Comparison of ENCODE assay signal across 39 cellular contexts in the genomic region with DNA sequence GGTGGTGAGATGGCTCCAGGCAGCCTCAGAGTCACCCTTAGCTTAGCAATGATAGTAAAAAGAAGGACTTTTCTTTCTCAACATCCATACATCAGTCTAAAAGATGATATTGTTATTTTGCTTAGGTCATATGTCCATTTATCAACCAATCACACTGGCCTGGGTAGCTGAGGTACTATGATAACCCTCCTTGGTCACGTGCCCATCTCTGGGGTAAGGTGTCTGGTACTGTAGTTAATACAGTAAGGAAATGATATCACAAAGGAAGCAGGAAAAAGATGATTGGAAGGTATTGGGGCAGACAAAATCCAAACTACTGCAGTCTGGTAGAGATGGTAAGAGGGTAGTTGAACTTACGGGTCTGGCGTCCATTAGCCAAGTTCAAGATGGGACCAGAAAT.
"Had no signal": no experiment of that assay in that cellular context is flagged by ENCODE, and none has a peak within 500 bp of the region (broad histone marks: within the 10 kb centered on the region; RNA-seq: fewer than 3 reads in every experiment).

No MANE protein-coding gene starts in this region.

- FAIRE-seq: astrocyte, bronchial epithelial cell, TTC549 had no signal

- H3K4me3 Mint-ChIP-seq: activated B cell treated with CpG ODN at 0.5 μM for 24 hours; activated CD4-positive, alpha-beta memory T cell treated with anti-CD3 and anti-CD28 coated beads for 36 hours; activated CD4-positive, alpha-beta T cell treated with anti-CD3 and anti-CD28 coated beads, Interleukin-2, amount 10 ng/mL, durations not matched to agents 24 days and 14 days; activated CD8-positive, alpha-beta T cell treated with anti-CD3 and anti-CD28 coated beads for 36 hours; activated naive CD4-positive, alpha-beta T cell treated with anti-CD3 and anti-CD28 coated beads for 36 hours; activated naive CD8-positive, alpha-beta T cell treated with anti-CD3 and anti-CD28 coated beads for 36 hours; activated T-cell treated with anti-CD3 and anti-CD28 coated beads, Interleukin-2, amount 50 U/mL, for 4 hours; activated T-cell treated with anti-CD3 and anti-CD28 coated beads, Interleukin-2, amount 50 U/mL, for 72 hours; activated T-helper 1 cell treated with anti-CD3 and anti-CD28 coated beads, Interleukin-12 subunit alpha, Interleukin-12 subunit beta, Interleukin-2, Interleukin-4 antibody, amounts not matched to agents 30 ng/mL and 10 ng/mL and 1 ng/mL, durations not matched to agents 14 hours and 24 hours and 36 hours; activated T-helper 17 cell treated with anti-CD3 and anti-CD28 coated beads, Interleukin-2, amount 50 U/mL, for 72 hours; central memory CD8-positive, alpha-beta T cell; T-helper 1 cell treated with Interleukin-12 subunit alpha and Interleukin-12 subunit beta and Interleukin-4 antibody, amounts not matched to agents 30 μg/mL and 1 μg/mL, for 36 hours; T-helper 2 cell treated with Interferon-gamma antibody and Interleukin-4, amounts not matched to agents 5 μg/mL and 100 μg/mL, for 36 hours had no signal

- H3K27ac ChIP-seq: adrenal gland, body of pancreas, cardiac muscle cell, VCaP had no signal

- H3K36me3 ChIP-seq: adrenal gland, cardiac muscle cell had no signal

- H3K4me3 ChIP-seq: adrenal gland, body of pancreas, cardiac muscle cell had no signal

- H3K9me3 ChIP-seq: adrenal gland, body of pancreas had no signal

- ATAC-seq: activated CD8-positive, alpha-beta T cell treated with anti-CD3 and anti-CD28 coated beads for 36 hours; activated naive CD4-positive, alpha-beta T cell treated with anti-CD3 and anti-CD28 coated beads, Interleukin-2, amount 50 U/mL, for 72 hours; activated T-cell treated with anti-CD3 and anti-CD28 coated beads, Interleukin-2, amount 50 U/mL, for 4 hours; activated T-cell treated with anti-CD3 and anti-CD28 coated beads, Interleukin-2, amount 50 U/mL, for 72 hours; activated T-helper 17 cell treated with anti-CD3 and anti-CD28 coated beads, Interleukin-2, amount 50 U/mL, for 72 hours; body of pancreas had no signal

- H3K27me3 ChIP-seq: adrenal gland, body of pancreas had no signal

- H3K36me3 Mint-ChIP-seq: activated CD4-positive, alpha-beta memory T cell treated with anti-CD3 and anti-CD28 coated beads for 36 hours; activated naive CD4-positive, alpha-beta T cell treated with anti-CD3 and anti-CD28 coated beads, Interleukin-2, amount 50 U/mL, for 72 hours; activated naive CD8-positive, alpha-beta T cell treated with anti-CD3 and anti-CD28 coated beads for 36 hours had no signal

- H3K4me1 Mint-ChIP-seq: activated CD4-positive, alpha-beta T cell treated with anti-CD3 and anti-CD28 coated beads, Interleukin-2, amount 10 ng/mL, durations not matched to agents 24 days and 14 days; activated naive CD8-positive, alpha-beta T cell treated with anti-CD3 and anti-CD28 coated beads for 36 hours; activated T-helper 17 cell treated with anti-CD3 and anti-CD28 coated beads, Interleukin-2, amount 50 U/mL, for 72 hours had no signal

- DNase-seq: activated B cell treated with CpG ODN at 0.5 μM for 24 hours; activated CD4-positive, alpha-beta memory T cell treated with anti-CD3 and anti-CD28 coated beads for 36 hours; activated CD4-positive, alpha-beta T cell treated with anti-CD3 and anti-CD28 coated beads for 4 hours; activated CD4-positive, alpha-beta T cell treated with anti-CD3 and anti-CD28 coated beads, Interleukin-2, amount 10 ng/mL, durations not matched to agents 24 days and 14 days; activated CD4-positive, alpha-beta T cell treated with anti-CD3 and anti-CD28 coated beads, Interleukin-2, amount 50 U/mL, for 1 hour; activated CD4-positive, alpha-beta T cell treated with anti-CD3 and anti-CD28 coated beads, Interleukin-2, amount 50 U/mL, for 4 hours; activated CD4-positive, CD25-positive, alpha-beta regulatory T cell treated with anti-CD3 and anti-CD28 coated beads, Interleukin-2, amount 50 U/mL, for 72 hours; activated CD8-positive, alpha-beta memory T cell treated with anti-CD3 and anti-CD28 coated beads, Interleukin-2, amount 50 U/mL, for 4 hours; activated CD8-positive, alpha-beta T cell treated with anti-CD3 and anti-CD28 coated beads for 36 hours; activated effector memory CD4-positive, alpha-beta T cell treated with anti-CD3 and anti-CD28 coated beads, Interleukin-2, amount 50 U/mL, for 16 hours; activated gamma-delta T cell treated with Interleukin-2 at 50 U/mL for 16 hours; activated naive CD4-positive, alpha-beta T cell; activated naive CD4-positive, alpha-beta T cell treated with anti-CD3 and anti-CD28 coated beads for 36 hours; activated naive CD4-positive, alpha-beta T cell treated with anti-CD3 and anti-CD28 coated beads, Interleukin-2, amount 50 U/mL, for 16 hours; activated naive CD8-positive, alpha-beta T cell treated with anti-CD3 and anti-CD28 coated beads for 36 hours; activated T-cell treated with anti-CD3 and anti-CD28 coated beads for 4 hours; activated T-cell treated with anti-CD3 and anti-CD28 coated beads, Interleukin-2, amount 50 U/mL, for 1 hour; activated T-cell treated with anti-CD3 and anti-CD28 coated beads, Interleukin-2, amount 50 U/mL, for 4 hours; activated T-cell treated with anti-CD3 and anti-CD28 coated beads, Interleukin-2, amount 50 U/mL, for 72 hours; adrenal gland; amniotic stem cell; aorta; body of pancreas; caudate nucleus; cerebellar nuclear complex; T-helper 1 cell; T-helper 2 cell; T-helper 9 cell had no signal

- H3K27ac Mint-ChIP-seq: activated B cell treated with CpG ODN at 0.5 μM for 24 hours; activated CD4-positive, alpha-beta memory T cell treated with anti-CD3 and anti-CD28 coated beads for 36 hours; activated CD4-positive, alpha-beta T cell treated with anti-CD3 and anti-CD28 coated beads, Interleukin-2, amount 10 ng/mL, durations not matched to agents 24 days and 14 days; activated CD8-positive, alpha-beta T cell treated with anti-CD3 and anti-CD28 coated beads for 36 hours; activated naive CD4-positive, alpha-beta T cell treated with anti-CD3 and anti-CD28 coated beads for 36 hours; activated naive CD4-positive, alpha-beta T cell treated with anti-CD3 and anti-CD28 coated beads, Interleukin-2, amount 50 U/mL, for 72 hours; activated naive CD8-positive, alpha-beta T cell treated with anti-CD3 and anti-CD28 coated beads for 36 hours; activated T-cell treated with anti-CD3 and anti-CD28 coated beads, Interleukin-2, amount 50 U/mL, for 72 hours; activated T-helper 1 cell treated with anti-CD3 and anti-CD28 coated beads, Interleukin-12 subunit alpha, Interleukin-12 subunit beta, Interleukin-2, Interleukin-4 antibody, amounts not matched to agents 30 ng/mL and 10 ng/mL and 1 ng/mL, durations not matched to agents 14 hours and 24 hours and 36 hours; activated T-helper 17 cell treated with anti-CD3 and anti-CD28 coated beads, Interleukin-2, amount 50 U/mL, for 72 hours; T-helper 1 cell treated with Interleukin-12 subunit alpha and Interleukin-12 subunit beta and Interleukin-4 antibody, amounts not matched to agents 30 μg/mL and 1 μg/mL, for 36 hours; T-helper 2 cell treated with Interferon-gamma antibody and Interleukin-4, amounts not matched to agents 5 μg/mL and 100 μg/mL, for 36 hours had no signal

- H3K9me3 Mint-ChIP-seq: activated B cell treated with CpG ODN at 0.5 μM for 24 hours; activated CD4-positive, alpha-beta memory T cell treated with anti-CD3 and anti-CD28 coated beads for 36 hours; activated CD4-positive, alpha-beta T cell treated with anti-CD3 and anti-CD28 coated beads, Interleukin-2, amount 10 ng/mL, durations not matched to agents 24 days and 14 days; activated CD8-positive, alpha-beta T cell treated with anti-CD3 and anti-CD28 coated beads for 36 hours; activated naive CD4-positive, alpha-beta T cell treated with anti-CD3 and anti-CD28 coated beads for 36 hours; activated naive CD4-positive, alpha-beta T cell treated with anti-CD3 and anti-CD28 coated beads, Interleukin-2, amount 50 U/mL, for 72 hours; activated naive CD8-positive, alpha-beta T cell treated with anti-CD3 and anti-CD28 coated beads for 36 hours; activated T-cell treated with anti-CD3 and anti-CD28 coated beads, Interleukin-2, amount 50 U/mL, for 4 hours; activated T-cell treated with anti-CD3 and anti-CD28 coated beads, Interleukin-2, amount 50 U/mL, for 72 hours; activated T-helper 1 cell treated with anti-CD3 and anti-CD28 coated beads, Interleukin-12 subunit alpha, Interleukin-12 subunit beta, Interleukin-2, Interleukin-4 antibody, amounts not matched to agents 30 ng/mL and 10 ng/mL and 1 ng/mL, durations not matched to agents 14 hours and 24 hours and 36 hours; activated T-helper 17 cell treated with anti-CD3 and anti-CD28 coated beads, Interleukin-2, amount 50 U/mL, for 72 hours; central memory CD8-positive, alpha-beta T cell; T-helper 1 cell treated with Interleukin-12 subunit alpha and Interleukin-12 subunit beta and Interleukin-4 antibody, amounts not matched to agents 30 μg/mL and 1 μg/mL, for 36 hours; T-helper 2 cell treated with Interferon-gamma antibody and Interleukin-4, amounts not matched to agents 5 μg/mL and 100 μg/mL, for 36 hours had no signal
